In the genomic region with DNA sequence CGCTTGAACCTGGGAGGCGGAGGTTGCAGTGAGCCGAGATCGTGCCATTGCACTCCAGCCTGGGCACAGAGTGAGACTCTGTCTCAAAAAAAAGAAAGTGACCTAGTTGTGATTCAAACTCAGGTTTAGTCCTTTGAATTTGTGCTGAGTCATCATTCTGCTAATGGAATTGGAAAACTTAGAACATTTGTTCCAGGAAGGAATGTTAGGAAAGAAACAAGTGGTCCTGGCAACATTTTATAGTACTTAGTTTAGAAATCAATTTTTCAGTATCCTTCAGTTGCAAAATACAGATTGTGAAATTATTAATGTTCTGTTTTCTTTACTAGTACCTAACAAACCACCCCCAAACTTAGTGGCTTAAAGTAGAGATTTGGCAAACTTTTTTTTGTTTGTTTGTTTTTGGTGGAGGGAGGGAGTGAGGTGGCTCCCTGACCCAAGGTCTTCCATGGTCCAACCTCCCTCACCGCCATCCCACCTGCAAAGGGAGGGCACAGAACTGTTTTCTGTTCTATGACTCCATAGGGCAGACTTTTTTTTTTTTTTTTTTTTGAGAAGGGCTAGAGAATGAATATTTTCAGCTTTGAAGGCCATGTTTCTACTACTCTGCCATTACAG, we compare ENCODE assay signal across 2 cellular contexts.
A peak's percentile ranks its signal among the peaks of the same experiment; 100 is the strongest.
TF ChIP-seq lines count a peak whose summit lies in the region.

No MANE protein-coding gene starts in this region.

TF ChIP-seq in GM23338, 12 proteins besides CTCF, POLR2A, EP300 and RAD21:
- TF ChIP-seq ZNF462 (CRISPR knock-in tag; IDR thresholded peaks at IDR 0.05) (no peak), ZNF114 (CRISPR knock-in tag; IDR thresholded peaks at IDR 0.05) (no peak)

TF ChIP-seq in H1, 55 proteins besides CTCF, POLR2A, EP300 and RAD21:
- no peak for TF ChIP-seq CHD1 (IDR thresholded peaks at IDR 0.05; ENCODE audit: low read depth, low read length)
- no peak for TF ChIP-seq JUND (IDR thresholded peaks at IDR 0.05; ENCODE audit: low read length)
- peak; percentile 92 for TF ChIP-seq BACH1 (IDR thresholded peaks at IDR 0.05; ENCODE audit: low read length)
- no peak for TF ChIP-seq GTF2F1 (IDR thresholded peaks at IDR 0.05; ENCODE audit: borderline replicate concordance, low read depth, low read length)
- TF ChIP-seq TBP (IDR thresholded peaks at IDR 0.05; ENCODE audit: low read depth, low read length), result no peak
- TF ChIP-seq MAFK (IDR thresholded peaks at IDR 0.05; ENCODE audit: low read depth, low read length), result peak; percentile 99
- no peak for TF ChIP-seq BRCA1 (IDR thresholded peaks at IDR 0.05; ENCODE audit: low read depth, low read length)
